Comparison of ENCODE assay signal across 12 cellular contexts in genomic region chr2:174078275-174078674, GRCh38.
DNase-seq lines count a peak whose midpoint lies in the region; ATAC-seq, FAIRE-seq and TF ChIP-seq lines count a peak whose summit lies in the region.
"Had no signal": no experiment of that assay in that cellular context is flagged by ENCODE, and none has a peak within 500 bp of the region (broad histone marks: within the 10 kb centered on the region; RNA-seq: fewer than 3 reads in every experiment).

No MANE protein-coding gene starts in this region.

- H3K4me2 ChIP-seq in K562 (ENCODE audit: insufficient read depth, low read length) = no peak overlapping the region

- H3K9me3 Mint-ChIP-seq in HFFc6 = no peaks in the 10 kb centered on the region

- TF ChIP-seq POLR2A in K562 (conservative IDR thresholded peaks at IDR 0.05) = no peak

- peaks cover 43% of the 10 kb centered on the region; the same call in 2 of the 3 replicates for H3K36me3 ChIP-seq in K562 (ENCODE audit: control insufficient read depth, insufficient read depth, low read length)

- intact Hi-C loops in K562 (cut with micrococcal nuclease) = no loop called here

- no peaks in the 10 kb centered on the region for H3K27me3 Mint-ChIP-seq in HFFc6 (ENCODE audit: insufficient read depth)

- H3K4me3 Mint-ChIP-seq in HFFc6 = no peak overlapping the region

- no peaks in the 10 kb centered on the region for H3K4me1 Mint-ChIP-seq in HFFc6 (ENCODE audit: low read depth)

- TF ChIP-seq CTCF in C4-2B (conservative IDR thresholded peaks at IDR 0.05) (peak; percentile 65), HFFc6 (IDR thresholded peaks at IDR 0.05) (peak; percentile 80), K562 (IDR thresholded peaks at IDR 0.05 in 2 of 3, conservative IDR thresholded peaks at IDR 0.05 in 1 of 3; ENCODE audit: insufficient read depth in 2 of 3, low read depth in 1 of 3, low read length in 3 of 3) (peak in 2 of 3 experiments; percentile 15 to 47; a peak in 3 of 6 replicates)

- FAIRE-seq in K562 (lab: Jason Lieb, UNC) = no peak
- FAIRE-seq: small intestine had no signal

- DNase-seq in HFFc6 (peak; percentile 11), K562 (ENCODE audit: extremely low read depth in 1 of 4, low spot score in 3 of 4) (peak in 2 of 4 experiments; percentile 24 to 34), medulla oblongata (ENCODE audit: extremely low spot score) (peak; percentile 14), NCI-H2227 treated with DMSO at 0.1 percent for 48 hours (lab: John Stamatoyannopoulos, UW) (no peak), cerebellum (ENCODE audit: low spot score) (no peak), HPDE6-E6E7 (ENCODE audit: extremely low spot score) (no peak)
- DNase-seq: H7, NCI-H1092 treated with DMSO at 0.1 percent for 48 hours, small intestine, T1000 had no signal

- no peak for ATAC-seq in K562
- ATAC-seq in HG02884 (IDR thresholded peaks at IDR 0.05; ENCODE audit: unreplicated experiment) = no peak

- peaks cover 0 to 5% of the 10 kb centered on the region in 2 experiments; a peak in 1 of 5 replicates for H3K4me1 ChIP-seq in K562 (replicated peaks in 1 of 2; ENCODE audit: control insufficient read depth in 2 of 2, insufficient read depth in 2 of 2, low read length in 2 of 2)

- no peaks in the 10 kb centered on the region for H3K9me3 ChIP-seq in K562 (replicated peaks; ENCODE audit: control insufficient read depth, insufficient read depth, low read depth, low read length)

- POLR2A ChIA-PET in K562 (lab: Yijun Ruan, JAX) = interaction anchor here (0.8 kb wide), 1 partner anchor 43 kb away, joined by 3 read pairs; no protein-coding TSS in a partner anchor

- H3K9me1 ChIP-seq in K562 (ENCODE audit: control insufficient read depth, insufficient read depth, low read length) = no peaks in the 10 kb centered on the region

- CTCF ChIA-PET in K562 (lab: Yijun Ruan, JAX; ENCODE audit: low intra/inter-chr PET ratio) = interaction anchor here (0.6 kb wide), 1 partner anchor 162 kb away, joined by 3 read pairs; no protein-coding TSS in a partner anchor

- no peak for TF ChIP-seq EP300 in K562 (IDR thresholded peaks at IDR 0.05; ENCODE audit: low read length)

- H3K4me3 ChIP-seq in K562 = no peak overlapping the region

- no peaks in the 10 kb centered on the region for H3K79me2 ChIP-seq in K562 (ENCODE audit: control insufficient read depth, insufficient read depth, low read length)

- BruUV-seq in K562 (replicated peaks; lab: Mats Ljungman, UMichigan) = no TSS peak

- H3K27ac ChIP-seq in C4-2B (no peak overlapping the region), K562 (ENCODE audit: extremely low read depth, low read depth, low read length) (no peak overlapping the region)

- H3K27me3 ChIP-seq in K562 (ENCODE audit: control insufficient read depth in 2 of 2, insufficient read depth in 2 of 2, low read length in 2 of 2) = no peaks in the 10 kb centered on the region

- H4K20me1 ChIP-seq in K562 (replicated peaks; ENCODE audit: control insufficient read depth, insufficient read depth, low read length) = no peaks in the 10 kb centered on the region

- H3K36me3 Mint-ChIP-seq in HFFc6 (ENCODE audit: low read depth) = peaks cover 23% of the 10 kb centered on the region

- in situ Hi-C loops in K562 (cut with MboI) = no loop called here

- no peak overlapping the region for H2AFZ ChIP-seq in K562 (ENCODE audit: low read depth, low read length)

- no peak overlapping the region for H3K27ac Mint-ChIP-seq in HFFc6

- no peak overlapping the region for H3K9ac ChIP-seq in K562 (ENCODE audit: insufficient read depth in 1 of 2, low read depth in 2 of 2, low read length in 2 of 2)

- TF ChIP-seq RAD21 in K562 (CRISPR knock-in tag; conservative IDR thresholded peaks at IDR 0.05 in 1 of 2, IDR thresholded peaks at IDR 0.05 in 1 of 2) = peak; percentile 23 to 40; a peak in 3 of 4 replicates

TF ChIP-seq in K562, 482 proteins besides CTCF, POLR2A, EP300 and RAD21:
- no peak for TF ChIP-seq ZNF740 (CRISPR knock-in tag; IDR thresholded peaks at IDR 0.05)
- TF ChIP-seq ZNF740 (tag; IDR thresholded peaks at IDR 0.05) = no peak
- 0 out of 2 replicates have a peak, but pooled peaks have one; percentile 4 for TF ChIP-seq ELF1 (tag; IDR thresholded peaks at IDR 0.05)

Comparison
In these comparisons a context has a peak if more than half of its experiments do, and no peak if none do; other contexts are left out.
1. DNase-seq: peak in HFFc6 (single experiment) and medulla oblongata (single experiment); none in NCI-H2227 treated with DMSO at 0.1 percent for 48 hours (single experiment), cerebellum (single experiment) and HPDE6-E6E7 (single experiment).
2. Peak in every context shown above with its lines, with median percentiles within 50 percentile points of each other: CTCF ChIP-seq.